In genomic region chr10:47404446-47404845, GRCh38 we compare ENCODE assay signal across 1 cellular context.
TF ChIP-seq lines count a peak whose summit lies in the region.

No MANE protein-coding gene starts in this region.

TF ChIP-seq in H1, 55 proteins besides CTCF, POLR2A, EP300 and RAD21:
- TF ChIP-seq EGR1 (IDR thresholded peaks at IDR 0.05; ENCODE audit: borderline replicate concordance, low read depth, low read length) (no peak), MAX (IDR thresholded peaks at IDR 0.05) (peak; percentile 65)
